In genomic region chr19:36441339-36441738, GRCh38 we compare ENCODE assay signal across 8 cellular contexts.
"Had no signal": no experiment of that assay in that cellular context is flagged by ENCODE, and none has a peak within 500 bp of the region (broad histone marks: within the 10 kb centered on the region; RNA-seq: fewer than 3 reads in every experiment).

No MANE protein-coding gene starts in this region.

- DNase-seq: GM23248, GOT3, H9, HCEC 1CT, HFFc6 had no signal

- ATAC-seq: HepG2 had no signal

- H3K27me3 Mint-ChIP-seq: IgD-negative memory B cell had no signal

- H3K4me3 Mint-ChIP-seq: H9, HFFc6, IgD-negative memory B cell had no signal

- FAIRE-seq: HepG2 had no signal

- H3K4me1 Mint-ChIP-seq: H9, IgD-negative memory B cell had no signal

- H2AFZ ChIP-seq: GM23248 had no signal

- H3K27ac Mint-ChIP-seq: H9, HFFc6 had no signal

- H3K9ac ChIP-seq: GM23248 had no signal

- H3K4me3 ChIP-seq: GM23248 had no signal

- H3K27ac ChIP-seq: GM23248, HL-60 had no signal
